Comparison of ENCODE assay signal across 23 cellular contexts in the genomic region with DNA sequence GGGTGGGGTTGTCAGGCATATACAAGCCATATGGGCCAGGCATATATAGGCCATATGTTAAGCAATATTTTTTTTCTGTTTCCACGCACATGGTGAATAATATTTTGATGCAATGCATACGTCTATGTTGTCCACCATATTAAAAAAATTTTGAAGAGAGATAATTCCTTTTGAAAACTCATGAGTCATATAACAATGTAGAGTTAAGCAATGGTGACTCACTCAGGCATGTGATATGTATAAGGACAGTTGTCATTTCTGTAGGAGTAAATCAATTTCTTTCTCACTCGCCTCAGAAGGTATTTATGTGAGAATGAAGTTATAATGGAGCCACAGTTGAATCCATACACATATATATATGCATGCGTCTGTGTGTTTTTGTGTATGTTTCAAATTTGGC.
A peak's percentile ranks its signal among the peaks of the same experiment; 100 is the strongest.
DNase-seq lines count a peak whose midpoint lies in the region; ATAC-seq, FAIRE-seq and TF ChIP-seq lines count a peak whose summit lies in the region.
"Had no signal": no experiment of that assay in that cellular context is flagged by ENCODE, and none has a peak within 500 bp of the region (broad histone marks: within the 10 kb centered on the region; RNA-seq: fewer than 3 reads in every experiment).

No MANE protein-coding gene starts in this region.

- H3K27ac ChIP-seq in A549 (no peak overlapping the region), aorta (ENCODE audit: low read depth in 1 of 2, low read length in 2 of 2) (no peak overlapping the region)
- H3K27ac ChIP-seq: SJSA1, skin epidermis, upper lobe of right lung had no signal

- H3K27me3 ChIP-seq in adipocyte (replicated peaks; ENCODE audit: control insufficient read depth, insufficient read depth, low read length) = no peaks in the 10 kb centered on the region
- H3K27me3 ChIP-seq in aorta (ENCODE audit: control insufficient read depth in 1 of 2, insufficient read depth in 2 of 2, low read length in 1 of 2) = no peaks in the 10 kb centered on the region
- H3K27me3 ChIP-seq: SJSA1, upper lobe of right lung had no signal

- no peak overlapping the region for H3K4me3 ChIP-seq in A549
- H3K4me3 ChIP-seq in adipocyte (ENCODE audit: low read length) = no peak overlapping the region
- no peak overlapping the region for H3K4me3 ChIP-seq in fibroblast of pulmonary artery (replicated peaks; ENCODE audit: low read depth, low read length)
- no peak overlapping the region for H3K4me3 ChIP-seq in aorta (ENCODE audit: low read length in 2 of 2)
- H3K4me3 ChIP-seq: SJSA1, skin epidermis, upper lobe of right lung had no signal

- H3K27me3 Mint-ChIP-seq in stimulated activated memory B cell treated with anti-CD40 and anti-IgM and Interleukin-4, amounts not matched to agents 10 μg/mL and 1 μg/mL and 100 μg/mL, for 72 hours = no peaks in the 10 kb centered on the region
- H3K27me3 Mint-ChIP-seq: activated CD4-positive, alpha-beta T cell treated with anti-CD3 and anti-CD28 coated beads, Interleukin-2, amount 10 ng/mL, durations not matched to agents 7 days and 5 days; activated naive CD4-positive, alpha-beta T cell treated with anti-CD3 and anti-CD28 coated beads, Interleukin-2, amount 50 U/mL, for 24 hours; CD8-positive, alpha-beta memory T cell had no signal

- POLR2A ChIA-PET in A549 (lab: Yijun Ruan, JAX) = no interaction called here

- H3K4me1 ChIP-seq in A549 (no peaks in the 10 kb centered on the region), adipocyte (ENCODE audit: control insufficient read depth, insufficient read depth, low read length) (peaks cover 6% of the 10 kb centered on the region), aorta (ENCODE audit: control insufficient read depth in 1 of 2, insufficient read depth in 2 of 2, low read length in 2 of 2) (no peaks in the 10 kb centered on the region)
- H3K4me1 ChIP-seq: SJSA1, upper lobe of right lung had no signal

- intact Hi-C loops in aorta (cut with DNase I) = no loop called here

- H3K4me1 Mint-ChIP-seq in stimulated activated memory B cell treated with anti-CD40 and anti-IgM and Interleukin-4, amounts not matched to agents 10 μg/mL and 1 μg/mL and 100 μg/mL, for 72 hours = no peaks in the 10 kb centered on the region
- H3K4me1 Mint-ChIP-seq: activated CD4-positive, alpha-beta T cell treated with anti-CD3 and anti-CD28 coated beads, Interleukin-2, amount 10 ng/mL, durations not matched to agents 7 days and 5 days; activated naive CD4-positive, alpha-beta T cell treated with anti-CD3 and anti-CD28 coated beads, Interleukin-2, amount 50 U/mL, for 24 hours; CD8-positive, alpha-beta memory T cell; stimulated activated effector memory CD8-positive, alpha-beta T cell treated with anti-CD3 and anti-CD28 coated beads, Interleukin-12 subunit alpha, Interleukin-12 subunit beta, amount 100 ng/mL, for 72 hours had no signal

- TF ChIP-seq EP300 in A549 (IDR thresholded peaks at IDR 0.05) = no peak

- no peak overlapping the region for H3K4me3 Mint-ChIP-seq in stimulated activated memory B cell treated with anti-CD40 and anti-IgM and Interleukin-4, amounts not matched to agents 10 μg/mL and 1 μg/mL and 100 μg/mL, for 72 hours
- H3K4me3 Mint-ChIP-seq: activated CD4-positive, alpha-beta T cell treated with anti-CD3 and anti-CD28 coated beads, Interleukin-2, amount 10 ng/mL, durations not matched to agents 7 days and 5 days; activated naive CD4-positive, alpha-beta T cell treated with anti-CD3 and anti-CD28 coated beads, Interleukin-2, amount 50 U/mL, for 24 hours; CD8-positive, alpha-beta memory T cell; stimulated activated effector memory CD8-positive, alpha-beta T cell treated with anti-CD3 and anti-CD28 coated beads, Interleukin-12 subunit alpha, Interleukin-12 subunit beta, amount 100 ng/mL, for 72 hours had no signal

- no peak overlapping the region for H3K27ac Mint-ChIP-seq in stimulated activated memory B cell treated with anti-CD40 and anti-IgM and Interleukin-4, amounts not matched to agents 10 μg/mL and 1 μg/mL and 100 μg/mL, for 72 hours
- H3K27ac Mint-ChIP-seq: activated CD4-positive, alpha-beta T cell treated with anti-CD3 and anti-CD28 coated beads, Interleukin-2, amount 10 ng/mL, durations not matched to agents 7 days and 5 days; activated naive CD4-positive, alpha-beta T cell treated with anti-CD3 and anti-CD28 coated beads, Interleukin-2, amount 50 U/mL, for 24 hours; CD8-positive, alpha-beta memory T cell; stimulated activated effector memory CD8-positive, alpha-beta T cell treated with anti-CD3 and anti-CD28 coated beads, Interleukin-12 subunit alpha, Interleukin-12 subunit beta, amount 100 ng/mL, for 72 hours had no signal

- TF ChIP-seq RAD21 in A549 (conservative IDR thresholded peaks at IDR 0.05 in 1 of 2, IDR thresholded peaks at IDR 0.05 in 1 of 2) = no peak

- CTCF ChIA-PET in A549 (lab: Yijun Ruan, JAX) = no interaction called here

- H3K9me3 Mint-ChIP-seq in stimulated activated memory B cell treated with anti-CD40 and anti-IgM and Interleukin-4, amounts not matched to agents 10 μg/mL and 1 μg/mL and 100 μg/mL, for 72 hours = no peaks in the 10 kb centered on the region

- TF ChIP-seq CTCF in A549 (IDR thresholded peaks at IDR 0.05) (no peak), fibroblast of pulmonary artery (IDR thresholded peaks at IDR 0.05; ENCODE audit: low read length, missing control alignments) (no peak)

- WGBS in A549 (ENCODE audit: missing lambda C conversion rate) = 16% methylated on average over 4 of the region's 4 CpGs
- WGBS in aorta, 2 donors = 85 to 86% methylated on average over 4 of the region's 4 CpGs

- DNase-seq in A549 (ENCODE audit: low read depth in 1 of 2, low spot score in 1 of 2) = no peak
- peak; percentile 58 for DNase-seq in HT1080 (ENCODE audit: low read depth)
- DNase-seq in adipocyte (ENCODE audit: low read depth) = peak; percentile 69
- peak; percentile 54 for DNase-seq in fibroblast of pulmonary artery (ENCODE audit: low read depth)
- no peak for DNase-seq in stimulated activated naive CD4-positive, alpha-beta T cell (lab: John Stamatoyannopoulos, UW)
- DNase-seq in aorta = no peak
- DNase-seq: activated CD4-positive, alpha-beta T cell treated with anti-CD3 and anti-CD28 coated beads, Interleukin-2, amount 10 ng/mL, durations not matched to agents 7 days and 5 days; CD8-positive, alpha-beta memory T cell; H7; hypothalamus; NCI-H1092 treated with DMSO at 0.1 percent for 48 hours; NCI-H2171; NK-92 treated with Interleukin-12 subunit alpha and Interleukin-12 subunit beta, amount 100 ng/mL, for 24 hours; occipital lobe; upper lobe of right lung had no signal

- TF ChIP-seq POLR2A in A549 (IDR thresholded peaks at IDR 0.05; ENCODE audit: low read length) = no peak

- no peaks in the 10 kb centered on the region for H3K36me3 Mint-ChIP-seq in stimulated activated memory B cell treated with anti-CD40 and anti-IgM and Interleukin-4, amounts not matched to agents 10 μg/mL and 1 μg/mL and 100 μg/mL, for 72 hours
- H3K36me3 Mint-ChIP-seq: activated naive CD4-positive, alpha-beta T cell treated with anti-CD3 and anti-CD28 coated beads, Interleukin-2, amount 50 U/mL, for 24 hours; CD8-positive, alpha-beta memory T cell; stimulated activated effector memory CD8-positive, alpha-beta T cell treated with anti-CD3 and anti-CD28 coated beads, Interleukin-12 subunit alpha, Interleukin-12 subunit beta, amount 100 ng/mL, for 72 hours had no signal

- FAIRE-seq in A549 (lab: Jason Lieb, UNC) = no peak
- FAIRE-seq: G401.6, GM12892 had no signal

- H3K9ac ChIP-seq in adipocyte (ENCODE audit: low read length) = no peak overlapping the region

- H3K36me3 ChIP-seq in adipocyte (ENCODE audit: control insufficient read depth, insufficient read depth, low read length, severe bottlenecking) (no peaks in the 10 kb centered on the region), aorta (ENCODE audit: control insufficient read depth in 1 of 2, insufficient read depth in 2 of 2, low read length in 1 of 2) (no peaks in the 10 kb centered on the region)
- H3K36me3 ChIP-seq: SJSA1, upper lobe of right lung had no signal

- ATAC-seq in A549 (no peak), HG02973 (IDR thresholded peaks at IDR 0.05; ENCODE audit: unreplicated experiment) (no peak), aorta (ENCODE audit: low FRiP score) (no peak)
- ATAC-seq in stimulated activated memory B cell treated with anti-CD40 and anti-IgM and Interleukin-4, amounts not matched to agents 10 μg/mL and 1 μg/mL and 100 μg/mL, for 72 hours = no peak
- ATAC-seq: stimulated activated effector memory CD8-positive, alpha-beta T cell treated with anti-CD3 and anti-CD28 coated beads, Interleukin-12 subunit alpha, Interleukin-12 subunit beta, amount 100 ng/mL, for 72 hours; upper lobe of right lung had no signal

- no peaks in the 10 kb centered on the region for H3K9me3 ChIP-seq in A549
- no peaks in the 10 kb centered on the region for H3K9me3 ChIP-seq in adipocyte (ENCODE audit: control insufficient read depth, low read length)
- no peaks in the 10 kb centered on the region for H3K9me3 ChIP-seq in aorta (ENCODE audit: control insufficient read depth, low read length)
- H3K9me3 ChIP-seq: SJSA1, upper lobe of right lung had no signal

- no peak overlapping the region for H3K4me2 ChIP-seq in A549

TF ChIP-seq in A549, 52 proteins besides CTCF, POLR2A, EP300 and RAD21:
- TF ChIP-seq SREBF2 (IDR thresholded peaks at IDR 0.05) = no peak
- TF ChIP-seq FOSL2 (IDR thresholded peaks at IDR 0.05) = no peak
- peak; percentile 46 for TF ChIP-seq FOSL2 (CRISPR knock-in tag; IDR thresholded peaks at IDR 0.05)

Comparison
In these comparisons a context has a peak if more than half of its experiments do, and no peak if none do; other contexts are left out.
1. DNase-seq: peak in HT1080 (single experiment), adipocyte (single experiment) and fibroblast of pulmonary artery (single experiment); none in A549 (0 of 2), stimulated activated naive CD4-positive, alpha-beta T cell (0 of 6) and aorta (0 of 2).